ENCODE assay signal across 1 cellular context in the genomic region with DNA sequence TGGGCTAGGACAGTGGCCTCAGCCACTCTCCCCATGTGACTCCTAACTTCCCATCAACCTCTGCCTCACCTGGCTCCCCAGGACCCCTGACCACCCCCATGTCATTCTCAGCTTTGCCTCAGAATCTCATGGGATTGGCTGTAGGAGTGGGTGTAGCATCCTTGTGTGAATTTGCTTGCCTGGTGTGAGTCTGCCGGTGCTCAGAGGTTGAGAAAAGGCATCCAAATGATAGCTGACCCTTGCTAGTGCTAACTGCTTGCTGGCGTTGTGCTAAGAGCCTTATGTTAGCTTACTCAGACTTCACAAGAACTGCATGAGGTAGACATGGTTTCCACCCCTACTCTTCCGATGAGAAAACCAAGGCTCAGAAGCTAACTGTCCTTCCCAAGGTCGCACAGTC.
TF ChIP-seq lines count a peak whose summit lies in the region.

No MANE protein-coding gene starts in this region.

TF ChIP-seq in GM23338, 12 proteins besides CTCF, POLR2A, EP300 and RAD21 (continued from another document):
- TF ChIP-seq, protein P1, sequence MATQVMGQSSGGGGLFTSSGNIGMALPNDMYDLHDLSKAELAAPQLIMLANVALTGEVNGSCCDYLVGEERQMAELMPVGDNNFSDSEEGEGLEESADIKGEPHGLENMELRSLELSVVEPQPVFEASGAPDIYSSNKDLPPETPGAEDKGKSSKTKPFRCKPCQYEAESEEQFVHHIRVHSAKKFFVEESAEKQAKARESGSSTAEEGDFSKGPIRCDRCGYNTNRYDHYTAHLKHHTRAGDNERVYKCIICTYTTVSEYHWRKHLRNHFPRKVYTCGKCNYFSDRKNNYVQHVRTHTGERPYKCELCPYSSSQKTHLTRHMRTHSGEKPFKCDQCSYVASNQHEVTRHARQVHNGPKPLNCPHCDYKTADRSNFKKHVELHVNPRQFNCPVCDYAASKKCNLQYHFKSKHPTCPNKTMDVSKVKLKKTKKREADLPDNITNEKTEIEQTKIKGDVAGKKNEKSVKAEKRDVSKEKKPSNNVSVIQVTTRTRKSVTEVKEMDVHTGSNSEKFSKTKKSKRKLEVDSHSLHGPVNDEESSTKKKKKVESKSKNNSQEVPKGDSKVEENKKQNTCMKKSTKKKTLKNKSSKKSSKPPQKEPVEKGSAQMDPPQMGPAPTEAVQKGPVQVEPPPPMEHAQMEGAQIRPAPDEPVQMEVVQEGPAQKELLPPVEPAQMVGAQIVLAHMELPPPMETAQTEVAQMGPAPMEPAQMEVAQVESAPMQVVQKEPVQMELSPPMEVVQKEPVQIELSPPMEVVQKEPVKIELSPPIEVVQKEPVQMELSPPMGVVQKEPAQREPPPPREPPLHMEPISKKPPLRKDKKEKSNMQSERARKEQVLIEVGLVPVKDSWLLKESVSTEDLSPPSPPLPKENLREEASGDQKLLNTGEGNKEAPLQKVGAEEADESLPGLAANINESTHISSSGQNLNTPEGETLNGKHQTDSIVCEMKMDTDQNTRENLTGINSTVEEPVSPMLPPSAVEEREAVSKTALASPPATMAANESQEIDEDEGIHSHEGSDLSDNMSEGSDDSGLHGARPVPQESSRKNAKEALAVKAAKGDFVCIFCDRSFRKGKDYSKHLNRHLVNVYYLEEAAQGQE (IDR thresholded peaks at IDR 0.05; ENCODE audit: unreplicated experiment): no peak
- TF ChIP-seq ZNF331 (CRISPR knock-in tag; IDR thresholded peaks at IDR 0.05; ENCODE audit: low read depth): no peak
- TF ChIP-seq EZH2phosphoT487 (IDR thresholded peaks at IDR 0.05; ENCODE audit: unreplicated experiment): no peak
- TF ChIP-seq, protein P2, sequence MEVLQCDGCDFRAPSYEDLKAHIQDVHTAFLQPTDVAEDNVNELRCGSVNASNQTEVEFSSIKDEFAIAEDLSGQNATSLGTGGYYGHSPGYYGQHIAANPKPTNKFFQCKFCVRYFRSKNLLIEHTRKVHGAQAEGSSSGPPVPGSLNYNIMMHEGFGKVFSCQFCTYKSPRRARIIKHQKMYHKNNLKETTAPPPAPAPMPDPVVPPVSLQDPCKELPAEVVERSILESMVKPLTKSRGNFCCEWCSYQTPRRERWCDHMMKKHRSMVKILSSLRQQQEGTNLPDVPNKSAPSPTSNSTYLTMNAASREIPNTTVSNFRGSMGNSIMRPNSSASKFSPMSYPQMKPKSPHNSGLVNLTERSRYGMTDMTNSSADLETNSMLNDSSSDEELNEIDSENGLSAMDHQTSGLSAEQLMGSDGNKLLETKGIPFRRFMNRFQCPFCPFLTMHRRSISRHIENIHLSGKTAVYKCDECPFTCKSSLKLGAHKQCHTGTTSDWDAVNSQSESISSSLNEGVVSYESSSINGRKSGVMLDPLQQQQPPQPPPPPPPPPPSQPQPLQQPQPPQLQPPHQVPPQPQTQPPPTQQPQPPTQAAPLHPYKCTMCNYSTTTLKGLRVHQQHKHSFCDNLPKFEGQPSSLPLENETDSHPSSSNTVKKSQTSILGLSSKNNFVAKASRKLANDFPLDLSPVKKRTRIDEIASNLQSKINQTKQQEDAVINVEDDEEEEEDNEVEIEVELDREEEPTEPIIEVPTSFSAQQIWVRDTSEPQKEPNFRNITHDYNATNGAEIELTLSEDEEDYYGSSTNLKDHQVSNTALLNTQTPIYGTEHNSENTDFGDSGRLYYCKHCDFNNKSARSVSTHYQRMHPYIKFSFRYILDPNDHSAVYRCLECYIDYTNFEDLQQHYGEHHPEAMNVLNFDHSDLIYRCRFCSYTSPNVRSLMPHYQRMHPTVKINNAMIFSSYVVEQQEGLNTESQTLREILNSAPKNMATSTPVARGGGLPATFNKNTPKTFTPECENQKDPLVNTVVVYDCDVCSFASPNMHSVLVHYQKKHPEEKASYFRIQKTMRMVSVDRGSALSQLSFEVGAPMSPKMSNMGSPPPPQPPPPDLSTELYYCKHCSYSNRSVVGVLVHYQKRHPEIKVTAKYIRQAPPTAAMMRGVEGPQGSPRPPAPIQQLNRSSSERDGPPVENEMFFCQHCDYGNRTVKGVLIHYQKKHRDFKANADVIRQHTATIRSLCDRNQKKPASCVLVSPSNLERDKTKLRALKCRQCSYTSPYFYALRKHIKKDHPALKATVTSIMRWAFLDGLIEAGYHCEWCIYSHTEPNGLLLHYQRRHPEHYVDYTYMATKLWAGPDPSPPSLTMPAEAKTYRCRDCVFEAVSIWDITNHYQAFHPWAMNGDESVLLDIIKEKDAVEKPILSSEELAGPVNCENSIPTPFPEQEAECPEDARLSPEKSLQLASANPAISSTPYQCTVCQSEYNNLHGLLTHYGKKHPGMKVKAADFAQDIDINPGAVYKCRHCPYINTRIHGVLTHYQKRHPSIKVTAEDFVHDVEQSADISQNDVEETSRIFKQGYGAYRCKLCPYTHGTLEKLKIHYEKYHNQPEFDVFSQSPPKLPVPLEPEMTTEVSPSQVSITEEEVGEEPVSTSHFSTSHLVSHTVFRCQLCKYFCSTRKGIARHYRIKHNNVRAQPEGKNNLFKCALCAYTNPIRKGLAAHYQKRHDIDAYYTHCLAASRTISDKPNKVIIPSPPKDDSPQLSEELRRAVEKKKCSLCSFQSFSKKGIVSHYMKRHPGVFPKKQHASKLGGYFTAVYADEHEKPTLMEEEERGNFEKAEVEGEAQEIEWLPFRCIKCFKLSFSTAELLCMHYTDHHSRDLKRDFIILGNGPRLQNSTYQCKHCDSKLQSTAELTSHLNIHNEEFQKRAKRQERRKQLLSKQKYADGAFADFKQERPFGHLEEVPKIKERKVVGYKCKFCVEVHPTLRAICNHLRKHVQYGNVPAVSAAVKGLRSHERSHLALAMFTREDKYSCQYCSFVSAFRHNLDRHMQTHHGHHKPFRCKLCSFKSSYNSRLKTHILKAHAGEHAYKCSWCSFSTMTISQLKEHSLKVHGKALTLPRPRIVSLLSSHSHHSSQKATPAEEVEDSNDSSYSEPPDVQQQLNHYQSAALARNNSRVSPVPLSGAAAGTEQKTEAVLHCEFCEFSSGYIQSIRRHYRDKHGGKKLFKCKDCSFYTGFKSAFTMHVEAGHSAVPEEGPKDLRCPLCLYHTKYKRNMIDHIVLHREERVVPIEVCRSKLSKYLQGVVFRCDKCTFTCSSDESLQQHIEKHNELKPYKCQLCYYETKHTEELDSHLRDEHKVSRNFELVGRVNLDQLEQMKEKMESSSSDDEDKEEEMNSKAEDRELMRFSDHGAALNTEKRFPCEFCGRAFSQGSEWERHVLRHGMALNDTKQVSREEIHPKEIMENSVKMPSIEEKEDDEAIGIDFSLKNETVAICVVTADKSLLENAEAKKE (CRISPR knock-in tag; IDR thresholded peaks at IDR 0.05): no peak
- TF ChIP-seq ZNF114 (CRISPR knock-in tag; IDR thresholded peaks at IDR 0.05): no peak
- no peak for TF ChIP-seq CREB1 (CRISPR knock-in tag; IDR thresholded peaks at IDR 0.05; ENCODE audit: low read depth)
- no peak for TF ChIP-seq EZH2 (IDR thresholded peaks at IDR 0.05; ENCODE audit: low read depth, unreplicated experiment)
